1 cellular context compared by ENCODE assay signal in the genomic region with DNA sequence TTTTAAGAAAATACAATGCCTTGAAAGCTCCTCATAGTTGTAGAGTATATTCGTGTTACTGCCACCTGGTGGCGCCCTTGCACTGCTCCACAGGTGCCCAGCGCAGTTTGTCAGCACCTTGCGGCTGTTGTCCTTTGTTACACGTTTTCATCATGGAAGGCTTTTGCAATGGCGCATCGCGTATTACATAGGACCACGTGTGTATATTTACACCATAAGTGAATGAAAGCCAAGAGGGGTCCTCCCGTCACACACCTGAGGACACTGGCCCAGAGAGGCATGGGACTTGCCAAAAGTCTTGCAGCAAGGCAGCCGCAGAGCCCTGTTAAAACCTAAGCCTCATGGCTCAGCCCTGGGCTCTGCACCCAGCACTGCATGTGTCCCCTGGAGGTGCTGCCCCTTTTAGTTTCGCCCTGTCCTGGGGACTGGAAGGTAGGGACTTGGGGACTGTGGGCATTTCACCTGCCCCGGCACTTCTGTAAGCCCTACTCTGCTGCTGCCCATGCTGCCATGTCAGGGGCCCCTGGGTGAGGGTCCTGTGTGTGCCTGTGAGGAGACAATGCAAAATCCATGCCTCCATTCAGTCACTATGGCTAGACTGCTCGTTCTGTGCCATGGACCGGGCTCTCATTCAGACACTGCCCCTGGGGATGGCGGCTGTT.
TF ChIP-seq lines count a peak whose summit lies in the region.

No MANE protein-coding gene starts in this region.

TF ChIP-seq in K562, 482 proteins besides CTCF, POLR2A, EP300 and RAD21 (continued from another document):
- TF ChIP-seq ZNF699 (CRISPR knock-in tag; IDR thresholded peaks at IDR 0.05; ENCODE audit: insufficient replicate concordance) (no peak), CHD1 (IDR thresholded peaks at IDR 0.05; ENCODE audit: low read length) (no peak), KLF6 (CRISPR knock-in tag; IDR thresholded peaks at IDR 0.05; ENCODE audit: borderline replicate concordance) (no peak), XRCC5 (IDR thresholded peaks at IDR 0.05; ENCODE audit: low read depth, low read length) (peak; percentile 53; the same call in 1 of the 2 replicates), ZNF561 (CRISPR knock-in tag; conservative IDR thresholded peaks at IDR 0.05) (no peak), GTF2E2 (tag; IDR thresholded peaks at IDR 0.05) (no peak), E2F3 (CRISPR knock-in tag; IDR thresholded peaks at IDR 0.05) (no peak), IRF9 (tag; IDR thresholded peaks at IDR 0.05) (no peak), FOSL1 (tag; conservative IDR thresholded peaks at IDR 0.05) (no peak), ETV6 (IDR thresholded peaks at IDR 0.05; ENCODE audit: borderline replicate concordance in 1 of 2, low read depth in 2 of 2, low read length in 1 of 2) (no peak), ETV6 (CRISPR knock-in tag; IDR thresholded peaks at IDR 0.05; ENCODE audit: borderline replicate concordance) (no peak), ZNF644 (tag; IDR thresholded peaks at IDR 0.05; ENCODE audit: low read depth) (no peak), ZNF511 (CRISPR knock-in tag; IDR thresholded peaks at IDR 0.05) (no peak), MEIS2 (IDR thresholded peaks at IDR 0.05; ENCODE audit: partially characterized antibody) (peak; percentile 8), CREBBP (IDR thresholded peaks at IDR 0.05; ENCODE audit: low read depth, low read length) (no peak), TRIM28 (IDR thresholded peaks at IDR 0.05) (no peak), POLR3G (IDR thresholded peaks at IDR 0.05; ENCODE audit: extremely low read depth, insufficient read length, insufficient replicate concordance) (no peak), L3MBTL2 (IDR thresholded peaks at IDR 0.05) (no peak), TCF7L2 (IDR thresholded peaks at IDR 0.05; ENCODE audit: low read depth, low read length) (no peak), E4F1 (CRISPR knock-in tag; IDR thresholded peaks at IDR 0.05; ENCODE audit: borderline replicate concordance) (no peak), RBM17 (IDR thresholded peaks at IDR 0.05; ENCODE audit: borderline replicate concordance, low read depth, low read length) (no peak), EGR1 (conservative IDR thresholded peaks at IDR 0.05) (no peak), ZNF717 (CRISPR knock-in tag; IDR thresholded peaks at IDR 0.05) (no peak), U2AF1 (optimal IDR thresholded peaks at IDR 0.05; ENCODE audit: low read depth, low read length) (no peak)
- TF ChIP-seq, protein P1, sequence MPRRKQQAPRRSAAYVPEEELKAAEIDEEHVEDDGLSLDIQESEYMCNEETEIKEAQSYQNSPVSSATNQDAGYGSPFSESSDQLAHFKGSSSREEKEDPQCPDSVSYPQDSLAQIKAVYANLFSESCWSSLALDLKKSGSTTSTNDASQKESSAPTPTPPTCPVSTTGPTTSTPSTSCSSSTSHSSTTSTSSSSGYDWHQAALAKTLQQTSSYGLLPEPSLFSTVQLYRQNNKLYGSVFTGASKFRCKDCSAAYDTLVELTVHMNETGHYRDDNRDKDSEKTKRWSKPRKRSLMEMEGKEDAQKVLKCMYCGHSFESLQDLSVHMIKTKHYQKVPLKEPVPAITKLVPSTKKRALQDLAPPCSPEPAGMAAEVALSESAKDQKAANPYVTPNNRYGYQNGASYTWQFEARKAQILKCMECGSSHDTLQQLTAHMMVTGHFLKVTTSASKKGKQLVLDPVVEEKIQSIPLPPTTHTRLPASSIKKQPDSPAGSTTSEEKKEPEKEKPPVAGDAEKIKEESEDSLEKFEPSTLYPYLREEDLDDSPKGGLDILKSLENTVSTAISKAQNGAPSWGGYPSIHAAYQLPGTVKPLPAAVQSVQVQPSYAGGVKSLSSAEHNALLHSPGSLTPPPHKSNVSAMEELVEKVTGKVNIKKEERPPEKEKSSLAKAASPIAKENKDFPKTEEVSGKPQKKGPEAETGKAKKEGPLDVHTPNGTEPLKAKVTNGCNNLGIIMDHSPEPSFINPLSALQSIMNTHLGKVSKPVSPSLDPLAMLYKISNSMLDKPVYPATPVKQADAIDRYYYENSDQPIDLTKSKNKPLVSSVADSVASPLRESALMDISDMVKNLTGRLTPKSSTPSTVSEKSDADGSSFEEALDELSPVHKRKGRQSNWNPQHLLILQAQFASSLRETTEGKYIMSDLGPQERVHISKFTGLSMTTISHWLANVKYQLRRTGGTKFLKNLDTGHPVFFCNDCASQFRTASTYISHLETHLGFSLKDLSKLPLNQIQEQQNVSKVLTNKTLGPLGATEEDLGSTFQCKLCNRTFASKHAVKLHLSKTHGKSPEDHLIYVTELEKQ (CRISPR knock-in tag; IDR thresholded peaks at IDR 0.05), result no peak
TF ChIP-seq in K562: peak in this region for 22.
